1 cellular context compared by ENCODE assay signal in the genomic region with DNA sequence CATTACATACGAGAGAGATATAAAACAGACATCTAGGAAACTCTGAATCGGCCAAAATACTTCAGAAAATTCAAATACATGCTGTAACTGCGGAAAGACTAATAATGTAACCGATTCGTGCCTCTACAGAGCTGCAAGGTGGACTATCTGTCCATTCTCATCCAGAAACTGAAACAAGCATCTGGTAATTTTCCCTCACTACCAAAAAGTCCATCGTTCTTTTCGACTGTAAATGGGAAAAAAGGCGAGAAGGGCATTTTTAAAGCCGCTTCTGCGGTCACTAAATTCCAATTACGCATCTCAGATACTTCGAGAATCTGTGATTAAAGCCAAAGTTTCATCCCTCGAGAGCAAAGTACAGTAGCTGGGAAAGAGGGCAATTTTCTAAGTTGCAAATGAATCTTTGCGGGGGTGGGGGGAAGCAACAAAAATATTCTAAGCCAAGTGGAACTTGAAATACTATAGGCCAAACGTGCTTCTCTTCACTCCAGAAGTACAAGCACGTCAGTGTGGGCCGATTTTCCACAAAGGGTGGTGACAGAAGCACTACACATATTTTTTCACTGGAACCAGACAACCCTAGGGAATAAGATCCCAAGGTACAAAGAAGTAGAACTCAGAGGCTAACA.
TF ChIP-seq lines count a peak whose summit lies in the region.

No MANE protein-coding gene starts in this region.

TF ChIP-seq in GM23338, 12 proteins besides CTCF, POLR2A, EP300 and RAD21 (continued from another document):
- TF ChIP-seq, protein P1, sequence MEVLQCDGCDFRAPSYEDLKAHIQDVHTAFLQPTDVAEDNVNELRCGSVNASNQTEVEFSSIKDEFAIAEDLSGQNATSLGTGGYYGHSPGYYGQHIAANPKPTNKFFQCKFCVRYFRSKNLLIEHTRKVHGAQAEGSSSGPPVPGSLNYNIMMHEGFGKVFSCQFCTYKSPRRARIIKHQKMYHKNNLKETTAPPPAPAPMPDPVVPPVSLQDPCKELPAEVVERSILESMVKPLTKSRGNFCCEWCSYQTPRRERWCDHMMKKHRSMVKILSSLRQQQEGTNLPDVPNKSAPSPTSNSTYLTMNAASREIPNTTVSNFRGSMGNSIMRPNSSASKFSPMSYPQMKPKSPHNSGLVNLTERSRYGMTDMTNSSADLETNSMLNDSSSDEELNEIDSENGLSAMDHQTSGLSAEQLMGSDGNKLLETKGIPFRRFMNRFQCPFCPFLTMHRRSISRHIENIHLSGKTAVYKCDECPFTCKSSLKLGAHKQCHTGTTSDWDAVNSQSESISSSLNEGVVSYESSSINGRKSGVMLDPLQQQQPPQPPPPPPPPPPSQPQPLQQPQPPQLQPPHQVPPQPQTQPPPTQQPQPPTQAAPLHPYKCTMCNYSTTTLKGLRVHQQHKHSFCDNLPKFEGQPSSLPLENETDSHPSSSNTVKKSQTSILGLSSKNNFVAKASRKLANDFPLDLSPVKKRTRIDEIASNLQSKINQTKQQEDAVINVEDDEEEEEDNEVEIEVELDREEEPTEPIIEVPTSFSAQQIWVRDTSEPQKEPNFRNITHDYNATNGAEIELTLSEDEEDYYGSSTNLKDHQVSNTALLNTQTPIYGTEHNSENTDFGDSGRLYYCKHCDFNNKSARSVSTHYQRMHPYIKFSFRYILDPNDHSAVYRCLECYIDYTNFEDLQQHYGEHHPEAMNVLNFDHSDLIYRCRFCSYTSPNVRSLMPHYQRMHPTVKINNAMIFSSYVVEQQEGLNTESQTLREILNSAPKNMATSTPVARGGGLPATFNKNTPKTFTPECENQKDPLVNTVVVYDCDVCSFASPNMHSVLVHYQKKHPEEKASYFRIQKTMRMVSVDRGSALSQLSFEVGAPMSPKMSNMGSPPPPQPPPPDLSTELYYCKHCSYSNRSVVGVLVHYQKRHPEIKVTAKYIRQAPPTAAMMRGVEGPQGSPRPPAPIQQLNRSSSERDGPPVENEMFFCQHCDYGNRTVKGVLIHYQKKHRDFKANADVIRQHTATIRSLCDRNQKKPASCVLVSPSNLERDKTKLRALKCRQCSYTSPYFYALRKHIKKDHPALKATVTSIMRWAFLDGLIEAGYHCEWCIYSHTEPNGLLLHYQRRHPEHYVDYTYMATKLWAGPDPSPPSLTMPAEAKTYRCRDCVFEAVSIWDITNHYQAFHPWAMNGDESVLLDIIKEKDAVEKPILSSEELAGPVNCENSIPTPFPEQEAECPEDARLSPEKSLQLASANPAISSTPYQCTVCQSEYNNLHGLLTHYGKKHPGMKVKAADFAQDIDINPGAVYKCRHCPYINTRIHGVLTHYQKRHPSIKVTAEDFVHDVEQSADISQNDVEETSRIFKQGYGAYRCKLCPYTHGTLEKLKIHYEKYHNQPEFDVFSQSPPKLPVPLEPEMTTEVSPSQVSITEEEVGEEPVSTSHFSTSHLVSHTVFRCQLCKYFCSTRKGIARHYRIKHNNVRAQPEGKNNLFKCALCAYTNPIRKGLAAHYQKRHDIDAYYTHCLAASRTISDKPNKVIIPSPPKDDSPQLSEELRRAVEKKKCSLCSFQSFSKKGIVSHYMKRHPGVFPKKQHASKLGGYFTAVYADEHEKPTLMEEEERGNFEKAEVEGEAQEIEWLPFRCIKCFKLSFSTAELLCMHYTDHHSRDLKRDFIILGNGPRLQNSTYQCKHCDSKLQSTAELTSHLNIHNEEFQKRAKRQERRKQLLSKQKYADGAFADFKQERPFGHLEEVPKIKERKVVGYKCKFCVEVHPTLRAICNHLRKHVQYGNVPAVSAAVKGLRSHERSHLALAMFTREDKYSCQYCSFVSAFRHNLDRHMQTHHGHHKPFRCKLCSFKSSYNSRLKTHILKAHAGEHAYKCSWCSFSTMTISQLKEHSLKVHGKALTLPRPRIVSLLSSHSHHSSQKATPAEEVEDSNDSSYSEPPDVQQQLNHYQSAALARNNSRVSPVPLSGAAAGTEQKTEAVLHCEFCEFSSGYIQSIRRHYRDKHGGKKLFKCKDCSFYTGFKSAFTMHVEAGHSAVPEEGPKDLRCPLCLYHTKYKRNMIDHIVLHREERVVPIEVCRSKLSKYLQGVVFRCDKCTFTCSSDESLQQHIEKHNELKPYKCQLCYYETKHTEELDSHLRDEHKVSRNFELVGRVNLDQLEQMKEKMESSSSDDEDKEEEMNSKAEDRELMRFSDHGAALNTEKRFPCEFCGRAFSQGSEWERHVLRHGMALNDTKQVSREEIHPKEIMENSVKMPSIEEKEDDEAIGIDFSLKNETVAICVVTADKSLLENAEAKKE (CRISPR knock-in tag; IDR thresholded peaks at IDR 0.05), result no peak
- TF ChIP-seq, protein P2, sequence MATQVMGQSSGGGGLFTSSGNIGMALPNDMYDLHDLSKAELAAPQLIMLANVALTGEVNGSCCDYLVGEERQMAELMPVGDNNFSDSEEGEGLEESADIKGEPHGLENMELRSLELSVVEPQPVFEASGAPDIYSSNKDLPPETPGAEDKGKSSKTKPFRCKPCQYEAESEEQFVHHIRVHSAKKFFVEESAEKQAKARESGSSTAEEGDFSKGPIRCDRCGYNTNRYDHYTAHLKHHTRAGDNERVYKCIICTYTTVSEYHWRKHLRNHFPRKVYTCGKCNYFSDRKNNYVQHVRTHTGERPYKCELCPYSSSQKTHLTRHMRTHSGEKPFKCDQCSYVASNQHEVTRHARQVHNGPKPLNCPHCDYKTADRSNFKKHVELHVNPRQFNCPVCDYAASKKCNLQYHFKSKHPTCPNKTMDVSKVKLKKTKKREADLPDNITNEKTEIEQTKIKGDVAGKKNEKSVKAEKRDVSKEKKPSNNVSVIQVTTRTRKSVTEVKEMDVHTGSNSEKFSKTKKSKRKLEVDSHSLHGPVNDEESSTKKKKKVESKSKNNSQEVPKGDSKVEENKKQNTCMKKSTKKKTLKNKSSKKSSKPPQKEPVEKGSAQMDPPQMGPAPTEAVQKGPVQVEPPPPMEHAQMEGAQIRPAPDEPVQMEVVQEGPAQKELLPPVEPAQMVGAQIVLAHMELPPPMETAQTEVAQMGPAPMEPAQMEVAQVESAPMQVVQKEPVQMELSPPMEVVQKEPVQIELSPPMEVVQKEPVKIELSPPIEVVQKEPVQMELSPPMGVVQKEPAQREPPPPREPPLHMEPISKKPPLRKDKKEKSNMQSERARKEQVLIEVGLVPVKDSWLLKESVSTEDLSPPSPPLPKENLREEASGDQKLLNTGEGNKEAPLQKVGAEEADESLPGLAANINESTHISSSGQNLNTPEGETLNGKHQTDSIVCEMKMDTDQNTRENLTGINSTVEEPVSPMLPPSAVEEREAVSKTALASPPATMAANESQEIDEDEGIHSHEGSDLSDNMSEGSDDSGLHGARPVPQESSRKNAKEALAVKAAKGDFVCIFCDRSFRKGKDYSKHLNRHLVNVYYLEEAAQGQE (IDR thresholded peaks at IDR 0.05; ENCODE audit: unreplicated experiment), result no peak
- TF ChIP-seq EZH2phosphoT487 (IDR thresholded peaks at IDR 0.05; ENCODE audit: unreplicated experiment), result no peak
- no peak for TF ChIP-seq ZNF331 (CRISPR knock-in tag; IDR thresholded peaks at IDR 0.05; ENCODE audit: low read depth)
- TF ChIP-seq ZNF114 (CRISPR knock-in tag; IDR thresholded peaks at IDR 0.05), result no peak
- TF ChIP-seq, protein P3, sequence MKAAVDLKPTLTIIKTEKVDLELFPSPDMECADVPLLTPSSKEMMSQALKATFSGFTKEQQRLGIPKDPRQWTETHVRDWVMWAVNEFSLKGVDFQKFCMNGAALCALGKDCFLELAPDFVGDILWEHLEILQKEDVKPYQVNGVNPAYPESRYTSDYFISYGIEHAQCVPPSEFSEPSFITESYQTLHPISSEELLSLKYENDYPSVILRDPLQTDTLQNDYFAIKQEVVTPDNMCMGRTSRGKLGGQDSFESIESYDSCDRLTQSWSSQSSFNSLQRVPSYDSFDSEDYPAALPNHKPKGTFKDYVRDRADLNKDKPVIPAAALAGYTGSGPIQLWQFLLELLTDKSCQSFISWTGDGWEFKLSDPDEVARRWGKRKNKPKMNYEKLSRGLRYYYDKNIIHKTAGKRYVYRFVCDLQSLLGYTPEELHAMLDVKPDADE (IDR thresholded peaks at IDR 0.05), result no peak
TF ChIP-seq in GM23338: peak in this region for 0.
